In the genomic region with DNA sequence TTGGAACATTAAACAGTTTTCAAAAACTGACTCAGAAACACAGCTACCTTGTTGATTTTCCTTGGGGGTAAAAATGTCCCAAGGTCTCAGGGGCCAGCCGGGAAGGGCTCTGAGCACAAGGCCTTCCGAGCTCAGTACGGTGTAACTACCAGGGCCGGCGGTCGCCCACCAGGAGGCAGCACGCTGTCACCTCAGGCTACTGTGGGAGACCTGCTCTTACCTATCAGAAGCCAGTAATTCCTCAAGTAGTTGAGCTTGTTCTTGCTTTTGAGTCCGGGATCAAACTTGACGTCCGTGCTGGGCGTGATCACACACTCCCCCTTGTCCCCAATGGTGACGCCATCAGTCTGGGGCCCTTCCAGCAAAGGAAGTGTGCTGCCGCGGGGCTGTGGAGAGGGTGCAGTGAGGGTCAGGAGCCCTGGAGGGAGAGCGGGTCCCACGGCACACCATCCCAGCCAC, we compare ENCODE assay signal across 8 cellular contexts. TPM values are rescaled to one million over a fixed set of nuclear protein-coding genes. Genes with fewer than 3 reads are reported as not detected.
A peak's percentile ranks its signal among the peaks of the same experiment; 100 is the strongest.
DNase-seq lines count a peak whose midpoint lies in the region; ATAC-seq, FAIRE-seq and TF ChIP-seq lines count a peak whose summit lies in the region.

No MANE protein-coding gene starts in this region.

- H3K9me3 ChIP-seq in gastroesophageal sphincter, result peaks cover 0 to 5% (median 0%) of the 10 kb centered on the region in 3 donors

- peaks cover 99% of the 10 kb centered on the region for H3K36me3 Mint-ChIP-seq in activated T-helper 17 cell treated with anti-CD3 and anti-CD28 coated beads, Interleukin-2, amount 50 U/mL, for 72 hours (ENCODE audit: low read depth)
- H3K36me3 Mint-ChIP-seq in progenitor cell of endocrine pancreas (ENCODE audit: insufficient read depth), result peaks cover 44% of the 10 kb centered on the region

- peak overlapping the region; percentile 85 for H3K4me3 Mint-ChIP-seq in activated T-helper 17 cell treated with anti-CD3 and anti-CD28 coated beads, Interleukin-2, amount 50 U/mL, for 72 hours
- H3K4me3 Mint-ChIP-seq in progenitor cell of endocrine pancreas (ENCODE audit: low read depth), result no peak overlapping the region

- TF ChIP-seq CTCF in D721Med (IDR thresholded peaks at IDR 0.05; ENCODE audit: insufficient read depth, missing control alignments) (peak; percentile 67), gastroesophageal sphincter (IDR thresholded peaks at IDR 0.05) (peak in 3 of 4 experiments; percentile 32 to 69 (median 46)), progenitor cell of endocrine pancreas (IDR thresholded peaks at IDR 0.05; ENCODE audit: unreplicated experiment) (peak; percentile 88)

- no peak for TF ChIP-seq POLR2A in gastroesophageal sphincter (IDR thresholded peaks at IDR 0.05)

- H3K27ac ChIP-seq in gastroesophageal sphincter, result no peak overlapping the region

- FAIRE-seq in D721Med (lab: Jason Lieb, UNC), result no peak
- no peak for FAIRE-seq in GM19239 (lab: Jason Lieb, UNC)

- no peaks in the 10 kb centered on the region for H3K27me3 ChIP-seq in gastroesophageal sphincter

- H3K9me3 Mint-ChIP-seq in activated T-helper 17 cell treated with anti-CD3 and anti-CD28 coated beads, Interleukin-2, amount 50 U/mL, for 72 hours, result peaks cover 4% of the 10 kb centered on the region
- H3K9me3 Mint-ChIP-seq in progenitor cell of endocrine pancreas (ENCODE audit: low read depth), result peaks cover 3% of the 10 kb centered on the region

- peaks cover 77% of the 10 kb centered on the region for H3K4me1 Mint-ChIP-seq in activated T-helper 17 cell treated with anti-CD3 and anti-CD28 coated beads, Interleukin-2, amount 50 U/mL, for 72 hours
- peaks cover 9% of the 10 kb centered on the region for H3K4me1 Mint-ChIP-seq in progenitor cell of endocrine pancreas (ENCODE audit: low read depth)

- WGBS in gastroesophageal sphincter (ENCODE audit: low coverage in 1 of 2), 2 donors, result 50 to 56% methylated on average over 5 to 10 of the region's 16 CpGs

- no peak for TF ChIP-seq EP300 in gastroesophageal sphincter (IDR thresholded peaks at IDR 0.05)

- no peaks in the 10 kb centered on the region for H3K4me1 ChIP-seq in gastroesophageal sphincter

- peak; percentile 33 for ATAC-seq in activated T-helper 17 cell treated with anti-CD3 and anti-CD28 coated beads, Interleukin-2, amount 50 U/mL, for 72 hours (replicated peaks)
- ATAC-seq in gastroesophageal sphincter (peak; percentile 48), HG03442 (IDR thresholded peaks at IDR 0.05; ENCODE audit: unreplicated experiment) (no peak)

- no peaks in the 10 kb centered on the region for H3K27me3 Mint-ChIP-seq in activated T-helper 17 cell treated with anti-CD3 and anti-CD28 coated beads, Interleukin-2, amount 50 U/mL, for 72 hours
- no peaks in the 10 kb centered on the region for H3K27me3 Mint-ChIP-seq in progenitor cell of endocrine pancreas

- H3K27ac Mint-ChIP-seq in activated T-helper 17 cell treated with anti-CD3 and anti-CD28 coated beads, Interleukin-2, amount 50 U/mL, for 72 hours, result peak overlapping the region; percentile 93
- H3K27ac Mint-ChIP-seq in progenitor cell of endocrine pancreas, result peak overlapping the region; percentile 88

- DNase-seq in D721Med (ENCODE audit: insufficient read length, low spot score), result peak; percentile 60
- DNase-seq in NCI-H1092 treated with DMSO at 0.1 percent for 48 hours (lab: John Stamatoyannopoulos, UW), result peak; percentile 25
- peak; percentile 73 for DNase-seq in progenitor cell of endocrine pancreas (ENCODE audit: low spot score, unreplicated experiment)
- no peak for DNase-seq in GM19239 (ENCODE audit: insufficient read length, low spot score)
- DNase-seq in NAMALWA (ENCODE audit: low spot score), result no peak

- H3K4me3 ChIP-seq in gastroesophageal sphincter, result no peak overlapping the region

- peaks cover 0 to 96% of the 10 kb centered on the region in 2 donors for H3K36me3 ChIP-seq in gastroesophageal sphincter

RNA-seq across cellular contexts. Expression of gene ICAM2, which starts 43.4 kb away (rescaled TPM):
- 10 to 100 TPM; 43.0 to 54.9 TPM for total RNA-seq in activated T-helper 17 cell treated with anti-CD3 and anti-CD28 coated beads, Interleukin-2, amount 50 U/mL, for 72 hours
- total RNA-seq in gastroesophageal sphincter (10 to 100 TPM in 3 of 4 donors, 1 to 10 TPM in 1; 7.2 to 71.1 (median 36.7) TPM), progenitor cell of endocrine pancreas (0.72 and 0.91 TPM in 2 replicates)

Comparison
In these comparisons a context has a peak if more than half of its experiments do, and no peak if none do; other contexts are left out.
1. DNase-seq: peak in D721Med (single experiment), NCI-H1092 treated with DMSO at 0.1 percent for 48 hours (single experiment) and progenitor cell of endocrine pancreas (single experiment); none in GM19239 (single experiment) and NAMALWA (single experiment).
2. Peak in every context shown above with its lines, with median percentiles within 50 percentile points of each other: CTCF ChIP-seq.